ENCODE assay signal across 23 cellular contexts in the genomic region with DNA sequence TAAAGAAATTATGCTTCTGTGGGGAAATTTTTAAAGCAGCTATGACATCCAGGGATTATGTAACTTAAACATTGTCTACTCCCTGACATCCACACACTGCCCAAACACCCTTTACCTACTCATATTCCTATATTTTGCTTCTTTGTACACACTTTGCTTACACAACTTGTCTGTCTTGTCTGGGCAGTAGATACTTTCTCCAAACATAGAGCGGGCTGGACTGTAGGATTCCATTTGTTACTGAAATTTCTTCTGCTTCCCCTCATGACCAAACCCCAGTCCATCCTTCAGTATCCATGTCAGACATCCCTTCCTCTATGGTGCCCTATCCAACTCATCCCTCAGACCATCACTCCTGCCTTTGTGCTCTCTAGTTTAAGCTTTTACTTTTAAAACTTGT.
"Had no signal": no experiment of that assay in that cellular context is flagged by ENCODE, and none has a peak within 500 bp of the region (broad histone marks: within the 10 kb centered on the region; RNA-seq: fewer than 3 reads in every experiment).

No MANE protein-coding gene starts in this region.

- H3K27ac Mint-ChIP-seq: activated naive CD8-positive, alpha-beta T cell; activated T-cell treated with anti-CD3 and anti-CD28 coated beads, Interleukin-2, amount 50 U/mL, for 72 hours; nephron; stimulated activated memory B cell treated with anti-CD40 and anti-IgM and Interleukin-4, amounts not matched to agents 10 μg/mL and 1 μg/mL and 100 μg/mL, for 72 hours; T-cell; T-helper 2 cell treated with Interferon-gamma antibody and Interleukin-4, amounts not matched to agents 5 μg/mL and 100 μg/mL, for 36 hours had no signal

- H3K4me1 Mint-ChIP-seq: nephron had no signal

- H3K9me3 Mint-ChIP-seq: central memory CD8-positive, alpha-beta T cell; nephron; stimulated activated memory B cell treated with anti-CD40 and anti-IgM and Interleukin-4, amounts not matched to agents 10 μg/mL and 1 μg/mL and 100 μg/mL, for 72 hours; stimulated activated naive CD8-positive, alpha-beta T cell treated with anti-CD3 and anti-CD28 coated beads, Interleukin-15, amount 100 ng/mL, for 72 hours; T-cell; T-helper 2 cell treated with Interferon-gamma antibody and Interleukin-4, amounts not matched to agents 5 μg/mL and 100 μg/mL, for 36 hours had no signal

- H3K4me3 ChIP-seq: lung, mucosa of descending colon, sigmoid colon, tibial nerve had no signal

- H3K4me3 Mint-ChIP-seq: activated naive CD8-positive, alpha-beta T cell; activated T-cell treated with anti-CD3 and anti-CD28 coated beads, Interleukin-2, amount 50 U/mL, for 72 hours; central memory CD8-positive, alpha-beta T cell; nephron; stimulated activated memory B cell treated with anti-CD40 and anti-IgM and Interleukin-4, amounts not matched to agents 10 μg/mL and 1 μg/mL and 100 μg/mL, for 72 hours; stimulated activated naive CD8-positive, alpha-beta T cell treated with anti-CD3 and anti-CD28 coated beads, Interleukin-15, amount 100 ng/mL, for 72 hours; T-cell; T-helper 2 cell treated with Interferon-gamma antibody and Interleukin-4, amounts not matched to agents 5 μg/mL and 100 μg/mL, for 36 hours had no signal

- H3K27me3 ChIP-seq: neutrophil, sigmoid colon, tibial nerve had no signal

- DNase-seq: activated CD4-positive, alpha-beta T cell treated with anti-CD3 and anti-CD28 coated beads for 4 hours; activated CD4-positive, alpha-beta T cell treated with anti-CD3 and anti-CD28 coated beads, Interleukin-2, amount 50 U/mL, for 4 hours; activated naive CD4-positive, alpha-beta T cell; activated T-cell treated with anti-CD3 and anti-CD28 coated beads for 4 hours; activated T-cell treated with anti-CD3 and anti-CD28 coated beads, Interleukin-2, amount 50 U/mL, for 72 hours; anterior cingulate cortex; effector CD8-positive, alpha-beta T cell; head of caudate nucleus; hippocampal formation; sigmoid colon; stimulated activated CD4-positive, alpha-beta T cell treated with anti-CD3 and anti-CD28 coated beads, Interleukin-4, amount 100 ng/mL, for 4 hours; stimulated activated CD8-positive, alpha-beta memory T cell treated with anti-CD3 and anti-CD28 coated beads, Interleukin-4, amount 100 ng/mL, for 48 hours; stimulated activated naive CD8-positive, alpha-beta T cell treated with anti-CD3 and anti-CD28 coated beads, Interleukin-15, amount 100 ng/mL, for 72 hours; T-cell had no signal

- H3K9me3 ChIP-seq: mucosa of descending colon, neutrophil, sigmoid colon, tibial nerve had no signal

- H3K27ac ChIP-seq: neutrophil, sigmoid colon, tibial nerve had no signal

- H3K27me3 Mint-ChIP-seq: activated naive CD8-positive, alpha-beta T cell; central memory CD8-positive, alpha-beta T cell; stimulated activated memory B cell treated with anti-CD40 and anti-IgM and Interleukin-4, amounts not matched to agents 10 μg/mL and 1 μg/mL and 100 μg/mL, for 72 hours; stimulated activated naive CD8-positive, alpha-beta T cell treated with anti-CD3 and anti-CD28 coated beads, Interleukin-15, amount 100 ng/mL, for 72 hours; T-cell had no signal

- H3K36me3 ChIP-seq: neutrophil, sigmoid colon, tibial nerve had no signal
